ENCODE assay signal across 1 cellular context in genomic region chr16:1082266-1082951, GRCh38.
TF ChIP-seq lines count a peak whose summit lies in the region.

No MANE protein-coding gene starts in this region.

TF ChIP-seq in HepG2, 621 proteins besides CTCF, POLR2A, EP300 and RAD21 (continued from another document and continues in another):
- TF ChIP-seq HNF1A (IDR thresholded peaks at IDR 0.05; ENCODE audit: low read depth) (no peak), HNF1A (CRISPR knock-in tag; IDR thresholded peaks at IDR 0.05; ENCODE audit: borderline replicate concordance) (0 out of 2 replicates have a peak, but pooled peaks have one; percentile 60), BCL6 (CRISPR knock-in tag; IDR thresholded peaks at IDR 0.05) (peak; percentile 72), ZNF672 (CRISPR knock-in tag; IDR thresholded peaks at IDR 0.05) (no peak), ZNF33A (CRISPR knock-in tag; IDR thresholded peaks at IDR 0.05; ENCODE audit: borderline replicate concordance) (peak; percentile 74; the same call in 1 of the 2 replicates), ZNF460 (CRISPR knock-in tag; IDR thresholded peaks at IDR 0.05; ENCODE audit: borderline replicate concordance) (peak; percentile 63; the same call in 1 of the 2 replicates), GFI1 (CRISPR knock-in tag; IDR thresholded peaks at IDR 0.05; ENCODE audit: borderline replicate concordance) (peak; percentile 74), ZNF3 (CRISPR knock-in tag; IDR thresholded peaks at IDR 0.05) (peak; percentile 67; the same call in 1 of the 2 replicates), RXRA (CRISPR knock-in tag; IDR thresholded peaks at IDR 0.05) (peak; percentile 94), ZNF567 (CRISPR knock-in tag; IDR thresholded peaks at IDR 0.05; ENCODE audit: borderline replicate concordance) (no peak; the same call in 1 of the 2 replicates), RBFOX2 (IDR thresholded peaks at IDR 0.05; ENCODE audit: low read depth, low read length) (peak; percentile 5; the same call in 1 of the 2 replicates), ZNF619 (CRISPR knock-in tag; IDR thresholded peaks at IDR 0.05) (no peak; the same call in 1 of the 2 replicates), ETV6 (CRISPR knock-in tag; conservative IDR thresholded peaks at IDR 0.05) (0 out of 2 replicates have a peak, but pooled peaks have one; percentile 25), ATF7-NPFF (CRISPR knock-in tag; IDR thresholded peaks at IDR 0.05; ENCODE audit: low read depth) (peak; percentile 86), DNMT3B (CRISPR knock-in tag; conservative IDR thresholded peaks at IDR 0.05) (peak; percentile 89; the same call in 1 of the 2 replicates), SNAPC2 (CRISPR knock-in tag; IDR thresholded peaks at IDR 0.05) (peak; percentile 85; the same call in 1 of the 2 replicates), NONO (IDR thresholded peaks at IDR 0.05) (no peak), NONO (CRISPR knock-in tag; conservative IDR thresholded peaks at IDR 0.05) (no peak), CENPX (CRISPR knock-in tag; IDR thresholded peaks at IDR 0.05) (no peak), ZNF563 (CRISPR knock-in tag; IDR thresholded peaks at IDR 0.05) (peak; percentile 87; the same call in 1 of the 2 replicates), ZNF577 (CRISPR knock-in tag; IDR thresholded peaks at IDR 0.05; ENCODE audit: borderline replicate concordance, low read depth) (no peak), ZNF230 (CRISPR knock-in tag; IDR thresholded peaks at IDR 0.05) (0 out of 2 replicates have a peak, but pooled peaks have one; percentile 29), TP53 (CRISPR knock-in tag; conservative IDR thresholded peaks at IDR 0.05) (peak; percentile 68; the same call in 1 of the 2 replicates), PAF1 (CRISPR knock-in tag; IDR thresholded peaks at IDR 0.05) (no peak), NFKBIZ (CRISPR knock-in tag; IDR thresholded peaks at IDR 0.05) (peak; percentile 93), NR0B2 (CRISPR knock-in tag; IDR thresholded peaks at IDR 0.05) (peak; percentile 93), FOXJ3 (CRISPR knock-in tag; IDR thresholded peaks at IDR 0.05; ENCODE audit: borderline replicate concordance) (no peak), HCFC1 (IDR thresholded peaks at IDR 0.05; ENCODE audit: low read depth, low read length) (no peak), HOXA9 (CRISPR knock-in tag; IDR thresholded peaks at IDR 0.05; ENCODE audit: borderline replicate concordance) (peak; percentile 73; the same call in 1 of the 2 replicates), RARG (CRISPR knock-in tag; IDR thresholded peaks at IDR 0.05; ENCODE audit: low read depth) (no peak), STAG1 (CRISPR knock-in tag; IDR thresholded peaks at IDR 0.05) (peak; percentile 14; the same call in 1 of the 2 replicates), GABPA (IDR thresholded peaks at IDR 0.05; ENCODE audit: low read depth, low read length) (peak; percentile 42), GABPA (CRISPR knock-in tag; IDR thresholded peaks at IDR 0.05; ENCODE audit: low read depth) (peak; percentile 90), AHR (CRISPR knock-in tag; IDR thresholded peaks at IDR 0.05) (peak; percentile 80; the same call in 1 of the 2 replicates), CSRNP2 (CRISPR knock-in tag; conservative IDR thresholded peaks at IDR 0.05; ENCODE audit: low read depth) (peak; percentile 75; the same call in 1 of the 2 replicates), ERF (CRISPR knock-in tag; IDR thresholded peaks at IDR 0.05) (peak; percentile 98), ZNF629 (CRISPR knock-in tag; conservative IDR thresholded peaks at IDR 0.05) (peak; percentile 39; the same call in 1 of the 2 replicates), ZNF256 (CRISPR knock-in tag; conservative IDR thresholded peaks at IDR 0.05) (no peak), SIN3A (IDR thresholded peaks at IDR 0.05; ENCODE audit: borderline replicate concordance, low read depth, low read length) (no peak), PCBP1 (IDR thresholded peaks at IDR 0.05; ENCODE audit: borderline replicate concordance, low read depth, low read length) (peak; percentile 15; the same call in 1 of the 2 replicates), THRA (CRISPR knock-in tag; IDR thresholded peaks at IDR 0.05; ENCODE audit: borderline replicate concordance) (peak; percentile 87), YEATS2 (CRISPR knock-in tag; IDR thresholded peaks at IDR 0.05; ENCODE audit: borderline replicate concordance) (peak; percentile 84; the same call in 1 of the 2 replicates), ZFX (CRISPR knock-in tag; IDR thresholded peaks at IDR 0.05; ENCODE audit: low read depth) (peak; percentile 92), PHF8 (CRISPR knock-in tag; IDR thresholded peaks at IDR 0.05) (peak; percentile 42), SOX13 (IDR thresholded peaks at IDR 0.05) (peak; percentile 36; the same call in 1 of the 2 replicates), SOX13 (CRISPR knock-in tag; conservative IDR thresholded peaks at IDR 0.05 in 1 of 2, IDR thresholded peaks at IDR 0.05 in 1 of 2) (peak in 1 of 2 experiments; percentile 68; a peak in 2 of 4 replicates), ZNF703 (CRISPR knock-in tag; IDR thresholded peaks at IDR 0.05; ENCODE audit: borderline replicate concordance) (peak; percentile 78; the same call in 1 of the 2 replicates), CENPBD1 (CRISPR knock-in tag; IDR thresholded peaks at IDR 0.05; ENCODE audit: borderline replicate concordance, low read depth) (no peak), ZMYM4 (CRISPR knock-in tag; IDR thresholded peaks at IDR 0.05) (peak; percentile 83), MED8 (CRISPR knock-in tag; IDR thresholded peaks at IDR 0.05; ENCODE audit: insufficient replicate concordance) (peak; percentile 98), PHF21A (CRISPR knock-in tag; IDR thresholded peaks at IDR 0.05) (peak; percentile 98), ZNF207 (IDR thresholded peaks at IDR 0.05; ENCODE audit: borderline replicate concordance) (no peak), ZBTB7B (CRISPR knock-in tag; IDR thresholded peaks at IDR 0.05) (peak; percentile 92), RNF2 (conservative IDR thresholded peaks at IDR 0.05; ENCODE audit: low read depth) (peak; percentile 95), HNF4G (IDR thresholded peaks at IDR 0.05; ENCODE audit: borderline replicate concordance, low read depth, low read length) (peak; percentile 54; the same call in 1 of the 2 replicates), HNF4G (CRISPR knock-in tag; IDR thresholded peaks at IDR 0.05; ENCODE audit: borderline replicate concordance, low read depth) (peak; percentile 85; the same call in 1 of the 2 replicates), IKZF4 (CRISPR knock-in tag; IDR thresholded peaks at IDR 0.05; ENCODE audit: borderline replicate concordance, low read depth, not compliant biosample characterization) (peak; percentile 49)
- TF ChIP-seq, protein P1, sequence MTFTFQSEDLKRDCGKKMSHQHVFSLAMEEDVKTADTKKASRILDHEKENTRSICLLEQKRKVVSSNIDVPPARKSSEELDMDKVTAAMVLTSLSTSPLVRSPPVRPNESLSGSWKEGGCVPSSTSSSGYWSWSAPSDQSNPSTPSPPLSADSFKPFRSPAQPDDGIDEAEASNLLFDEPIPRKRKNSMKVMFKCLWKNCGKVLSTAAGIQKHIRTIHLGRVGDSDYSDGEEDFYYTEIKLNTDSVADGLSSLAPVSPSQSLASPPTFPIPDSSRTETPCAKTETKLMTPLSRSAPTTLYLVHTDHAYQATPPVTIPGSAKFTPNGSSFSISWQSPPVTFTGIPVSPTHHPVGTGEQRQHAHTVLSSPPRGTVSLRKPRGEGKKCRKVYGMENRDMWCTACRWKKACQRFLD (CRISPR knock-in tag; IDR thresholded peaks at IDR 0.05; ENCODE audit: borderline replicate concordance), result no peak; the same call in 1 of the 2 replicates
- TF ChIP-seq, protein P2, sequence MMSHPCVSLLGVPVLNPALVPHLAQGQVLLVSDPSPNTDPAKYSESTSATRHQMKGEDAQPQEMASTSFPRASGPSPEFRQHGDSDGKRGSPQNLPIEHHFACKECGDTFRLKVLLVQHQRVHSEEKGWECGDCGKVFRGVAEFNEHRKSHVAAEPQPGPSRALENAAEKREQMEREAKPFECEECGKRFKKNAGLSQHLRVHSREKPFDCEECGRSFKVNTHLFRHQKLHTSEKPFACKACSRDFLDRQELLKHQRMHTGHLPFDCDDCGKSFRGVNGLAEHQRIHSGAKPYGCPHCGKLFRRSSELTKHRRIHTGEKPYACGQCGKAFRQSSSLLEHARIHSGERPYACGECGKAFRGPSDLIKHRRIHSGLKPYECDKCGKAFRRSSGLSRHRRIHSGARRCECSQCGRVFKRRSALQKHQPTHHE (CRISPR knock-in tag; IDR thresholded peaks at IDR 0.05; ENCODE audit: borderline replicate concordance), result peak; percentile 45; the same call in 1 of the 2 replicates
- TF ChIP-seq, protein P3, sequence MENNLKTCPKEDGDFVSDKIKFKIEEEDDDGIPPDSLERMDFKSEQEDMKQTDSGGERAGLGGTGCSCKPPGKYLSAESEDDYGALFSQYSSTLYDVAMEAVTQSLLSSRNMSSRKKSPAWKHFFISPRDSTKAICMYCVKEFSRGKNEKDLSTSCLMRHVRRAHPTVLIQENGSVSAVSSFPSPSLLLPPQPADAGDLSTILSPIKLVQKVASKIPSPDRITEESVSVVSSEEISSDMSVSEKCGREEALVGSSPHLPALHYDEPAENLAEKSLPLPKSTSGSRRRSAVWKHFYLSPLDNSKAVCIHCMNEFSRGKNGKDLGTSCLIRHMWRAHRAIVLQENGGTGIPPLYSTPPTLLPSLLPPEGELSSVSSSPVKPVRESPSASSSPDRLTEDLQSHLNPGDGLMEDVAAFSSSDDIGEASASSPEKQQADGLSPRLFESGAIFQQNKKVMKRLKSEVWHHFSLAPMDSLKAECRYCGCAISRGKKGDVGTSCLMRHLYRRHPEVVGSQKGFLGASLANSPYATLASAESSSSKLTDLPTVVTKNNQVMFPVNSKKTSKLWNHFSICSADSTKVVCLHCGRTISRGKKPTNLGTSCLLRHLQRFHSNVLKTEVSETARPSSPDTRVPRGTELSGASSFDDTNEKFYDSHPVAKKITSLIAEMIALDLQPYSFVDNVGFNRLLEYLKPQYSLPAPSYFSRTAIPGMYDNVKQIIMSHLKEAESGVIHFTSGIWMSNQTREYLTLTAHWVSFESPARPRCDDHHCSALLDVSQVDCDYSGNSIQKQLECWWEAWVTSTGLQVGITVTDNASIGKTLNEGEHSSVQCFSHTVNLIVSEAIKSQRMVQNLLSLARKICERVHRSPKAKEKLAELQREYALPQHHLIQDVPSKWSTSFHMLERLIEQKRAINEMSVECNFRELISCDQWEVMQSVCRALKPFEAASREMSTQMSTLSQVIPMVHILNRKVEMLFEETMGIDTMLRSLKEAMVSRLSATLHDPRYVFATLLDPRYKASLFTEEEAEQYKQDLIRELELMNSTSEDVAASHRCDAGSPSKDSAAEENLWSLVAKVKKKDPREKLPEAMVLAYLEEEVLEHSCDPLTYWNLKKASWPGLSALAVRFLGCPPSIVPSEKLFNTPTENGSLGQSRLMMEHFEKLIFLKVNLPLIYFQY (CRISPR knock-in tag; IDR thresholded peaks at IDR 0.05; ENCODE audit: borderline replicate concordance), result peak; percentile 75; the same call in 1 of the 2 replicates
